28 cellular contexts compared by ENCODE assay signal in genomic region chr2:15069149-15069548, GRCh38.
DNase-seq lines count a peak whose midpoint lies in the region; ATAC-seq and TF ChIP-seq lines count a peak whose summit lies in the region.
"Had no signal": no experiment of that assay in that cellular context is flagged by ENCODE, and none has a peak within 500 bp of the region (broad histone marks: within the 10 kb centered on the region; RNA-seq: fewer than 3 reads in every experiment).

No MANE protein-coding gene starts in this region.

- no peak for ATAC-seq in IMR-90 (ENCODE audit: low read depth)
- no peak for ATAC-seq in activated CD8-positive, alpha-beta T cell treated with anti-CD3 and anti-CD28 coated beads for 36 hours
- ATAC-seq: A549; activated naive CD8-positive, alpha-beta T cell treated with anti-CD3 and anti-CD28 coated beads, Interleukin-2, amount 50 U/mL, for 24 hours; body of pancreas; CD8-positive, alpha-beta T cell; naive thymus-derived CD8-positive, alpha-beta T cell; stimulated activated naive CD8-positive, alpha-beta T cell treated with anti-CD3 and anti-CD28 coated beads, Interleukin-15, amount 100 ng/mL, for 72 hours had no signal

- peak; percentile 49 for DNase-seq in AG09309 (ENCODE audit: low read depth)
- DNase-seq in IMR-90, result peak; percentile 28
- peak; percentile 66 for DNase-seq in esophagus muscularis mucosa (ENCODE audit: extremely low spot score)
- no peak for DNase-seq in activated CD8-positive, alpha-beta T cell treated with anti-CD3 and anti-CD28 coated beads for 36 hours
- DNase-seq in T-helper 9 cell, result no peak
- no peak for DNase-seq in NCI-H526 treated with DMSO at 0.1 percent for 48 hours (lab: John Stamatoyannopoulos, UW)
- no peak for DNase-seq in MM.1S
- DNase-seq: activated CD8-positive, alpha-beta memory T cell treated with anti-CD3 and anti-CD28 coated beads, Interleukin-2, amount 50 U/mL, for 4 hours; activated naive CD4-positive, alpha-beta T cell; activated naive CD8-positive, alpha-beta T cell treated with anti-CD3 and anti-CD28 coated beads, Interleukin-2, amount 50 U/mL, for 24 hours; BE2C; body of pancreas; CD8-positive, alpha-beta T cell; dermis blood vessel endothelial cell; glutamatergic neuron; H7; naive thymus-derived CD8-positive, alpha-beta T cell; NCI-H1417; NCI-H2029; NCI-H524 treated with DMSO at 0.1 percent for 48 hours; NK-92 treated with Interleukin-12 subunit alpha and Interleukin-12 subunit beta, amount 100 ng/mL, for 24 hours; spleen; stimulated activated naive CD8-positive, alpha-beta T cell treated with anti-CD3 and anti-CD28 coated beads, Interleukin-15, amount 100 ng/mL, for 72 hours; T-helper 1 cell had no signal

- no peak overlapping the region for H4K8ac ChIP-seq in IMR-90 (ENCODE audit: low read depth in 2 of 2, low read length in 2 of 2)

- peaks cover 3% of the 10 kb centered on the region for H3K27me3 Mint-ChIP-seq in activated CD8-positive, alpha-beta T cell treated with anti-CD3 and anti-CD28 coated beads for 36 hours

- TF ChIP-seq CTCF in AG09309 (IDR thresholded peaks at IDR 0.05; ENCODE audit: control insufficient read depth, insufficient read depth, low read depth, low read length, missing control alignments) (no peak), IMR-90 (conservative IDR thresholded peaks at IDR 0.05; ENCODE audit: low read depth, low read length) (no peak), esophagus muscularis mucosa (IDR thresholded peaks at IDR 0.05) (no peak), MM.1S (IDR thresholded peaks at IDR 0.05; ENCODE audit: low read length) (no peak)
- TF ChIP-seq CTCF in activated CD8-positive, alpha-beta T cell treated with anti-CD3 and anti-CD28 coated beads for 36 hours (IDR thresholded peaks at IDR 0.05), result no peak

- H2BK5ac ChIP-seq in IMR-90 (ENCODE audit: low read depth, low read length, poor library complexity, severe bottlenecking), result no peak overlapping the region

- no peak overlapping the region for H3K4me3 Mint-ChIP-seq in activated CD8-positive, alpha-beta T cell treated with anti-CD3 and anti-CD28 coated beads for 36 hours
- H3K4me3 Mint-ChIP-seq: activated naive CD8-positive, alpha-beta T cell treated with anti-CD3 and anti-CD28 coated beads, Interleukin-2, amount 50 U/mL, for 24 hours; CD8-positive, alpha-beta T cell; naive thymus-derived CD8-positive, alpha-beta T cell; stimulated activated naive CD8-positive, alpha-beta T cell treated with anti-CD3 and anti-CD28 coated beads, Interleukin-15, amount 100 ng/mL, for 72 hours had no signal

- H3K18ac ChIP-seq in IMR-90 (ENCODE audit: low read depth, low read length), result no peak overlapping the region

- H3K79me2 ChIP-seq in MM.1S (ENCODE audit: low read length), result no peaks in the 10 kb centered on the region

- no TSS peak for BruUV-seq in IMR-90 (replicated peaks; lab: Mats Ljungman, UMichigan)

- H3K36me3 ChIP-seq in IMR-90 (ENCODE audit: control insufficient read depth, insufficient read depth, low read length), result no peaks in the 10 kb centered on the region
- H3K36me3 ChIP-seq in esophagus muscularis mucosa, result no peaks in the 10 kb centered on the region
- no peaks in the 10 kb centered on the region for H3K36me3 ChIP-seq in muscle layer of duodenum (ENCODE audit: control insufficient read depth in 1 of 2, insufficient read depth in 2 of 2, low read length in 2 of 2)
- no peaks in the 10 kb centered on the region for H3K36me3 ChIP-seq in MM.1S (replicated peaks; ENCODE audit: insufficient read depth, low read length)
- H3K36me3 ChIP-seq: BE2C, spleen had no signal

- no peak overlapping the region for H3K23ac ChIP-seq in IMR-90 (ENCODE audit: low read depth, low read length)

- H3K9ac ChIP-seq in IMR-90 (ENCODE audit: low read depth, low read length) (no peak overlapping the region), MM.1S (ENCODE audit: low read length) (no peak overlapping the region)
- H3K9ac ChIP-seq: KMS-11 had no signal

- no peak overlapping the region for H2AK5ac ChIP-seq in IMR-90 (ENCODE audit: low read depth, low read length)

- WGBS in IMR-90 (ENCODE audit: extremely low coverage in 2 of 2, insufficient read length in 1 of 2), 2 experiments, result 40% methylated on average over 1 of the region's 5 CpGs; no CpG with 5 or more reads in 1 of the 2 experiments
- WGBS in esophagus muscularis mucosa, result 23% methylated on average over 5 of the region's 5 CpGs

- no peaks in the 10 kb centered on the region for H3K9me1 ChIP-seq in IMR-90 (ENCODE audit: insufficient read depth, low read length)

- H3K27me3 ChIP-seq in IMR-90 (ENCODE audit: control insufficient read depth, insufficient read depth, low read length) (no peaks in the 10 kb centered on the region; the same call in 1 of the 2 replicates), esophagus muscularis mucosa (no peaks in the 10 kb centered on the region), muscle layer of duodenum (ENCODE audit: low read depth, low read length) (no peaks in the 10 kb centered on the region), MM.1S (replicated peaks; ENCODE audit: insufficient read depth, low read length) (no peaks in the 10 kb centered on the region)
- H3K27me3 ChIP-seq: BE2C, body of pancreas, spleen had no signal

- H3K27ac ChIP-seq in IMR-90 (ENCODE audit: insufficient read depth, low read length), result no peak overlapping the region
- peak overlapping the region; percentile 64 to 76 (median 68) for H3K27ac ChIP-seq in esophagus muscularis mucosa (replicated peaks in 1 of 4)
- H3K27ac ChIP-seq in muscle layer of duodenum (ENCODE audit: low read length), result peak overlapping the region; percentile 16
- no peak overlapping the region for H3K27ac ChIP-seq in MM.1S (ENCODE audit: low read length)
- H3K27ac ChIP-seq: A549, body of pancreas, KMS-11, SK-N-MC, spleen had no signal

- H2BK15ac ChIP-seq in IMR-90 (ENCODE audit: low read depth, low read length), result no peak overlapping the region

- no peak overlapping the region for H3K27ac Mint-ChIP-seq in activated CD8-positive, alpha-beta T cell treated with anti-CD3 and anti-CD28 coated beads for 36 hours
- H3K27ac Mint-ChIP-seq: activated naive CD8-positive, alpha-beta T cell treated with anti-CD3 and anti-CD28 coated beads, Interleukin-2, amount 50 U/mL, for 24 hours; CD8-positive, alpha-beta T cell; naive thymus-derived CD8-positive, alpha-beta T cell; stimulated activated naive CD8-positive, alpha-beta T cell treated with anti-CD3 and anti-CD28 coated beads, Interleukin-15, amount 100 ng/mL, for 72 hours had no signal

- H4K91ac ChIP-seq in IMR-90 (ENCODE audit: insufficient read depth, low read depth, low read length), result no peak overlapping the region

- H3K9me3 ChIP-seq in IMR-90 (ENCODE audit: control insufficient read depth, insufficient read depth, low read length), result no peaks in the 10 kb centered on the region
- H3K9me3 ChIP-seq in esophagus muscularis mucosa, result peaks cover 0 to 7% (median 2%) of the 10 kb centered on the region in 4 donors
- no peaks in the 10 kb centered on the region for H3K9me3 ChIP-seq in muscle layer of duodenum (ENCODE audit: control insufficient read depth in 1 of 2, low read length in 2 of 2)
- H3K9me3 ChIP-seq in MM.1S (replicated peaks; ENCODE audit: insufficient read depth, low read length), result no peaks in the 10 kb centered on the region
- H3K9me3 ChIP-seq: A549, BE2C, body of pancreas had no signal

- POLR2A ChIA-PET in IMR-90 (lab: Charles Lee; ENCODE audit: unreplicated experiment), result no interaction called here
- POLR2A ChIA-PET in activated CD8-positive, alpha-beta T cell treated with anti-CD3 and anti-CD28 coated beads for 36 hours (lab: Charles Lee), result no interaction called here

- H3K4ac ChIP-seq in IMR-90 (ENCODE audit: low read depth, low read length), result no peak overlapping the region

- H3K4me2 ChIP-seq in IMR-90 (ENCODE audit: low read depth, low read length), result no peak overlapping the region
- no peak overlapping the region for H3K4me2 ChIP-seq in MM.1S (ENCODE audit: low read depth, low read length)
- H3K4me2 ChIP-seq: A549, KMS-11 had no signal

- no peak overlapping the region for H2BK120ac ChIP-seq in IMR-90 (ENCODE audit: low read depth, low read length)

- TF ChIP-seq POLR2A in IMR-90 (IDR thresholded peaks at IDR 0.05; ENCODE audit: low read depth, low read length) (no peak), esophagus muscularis mucosa (IDR thresholded peaks at IDR 0.05; ENCODE audit: low read depth) (no peak)

- H3K56ac ChIP-seq in IMR-90 (ENCODE audit: extremely low read depth, insufficient read depth, low read length), result no peak overlapping the region

- no peak overlapping the region for H4K5ac ChIP-seq in IMR-90 (ENCODE audit: low read depth, low read length)

- no peaks in the 10 kb centered on the region for H3K36me3 Mint-ChIP-seq in activated CD8-positive, alpha-beta T cell treated with anti-CD3 and anti-CD28 coated beads for 36 hours (ENCODE audit: low read depth)
- H3K36me3 Mint-ChIP-seq: CD8-positive, alpha-beta T cell had no signal

- no peaks in the 10 kb centered on the region for H4K20me1 ChIP-seq in IMR-90 (ENCODE audit: insufficient read depth, low read length)
- H4K20me1 ChIP-seq in MM.1S (ENCODE audit: insufficient read depth, low read length), result no peaks in the 10 kb centered on the region

- H3K9me2 ChIP-seq in MM.1S (replicated peaks; ENCODE audit: insufficient read depth, low read length), result no peaks in the 10 kb centered on the region

- no peaks in the 10 kb centered on the region for H3K4me1 Mint-ChIP-seq in activated CD8-positive, alpha-beta T cell treated with anti-CD3 and anti-CD28 coated beads for 36 hours (ENCODE audit: low read depth)
- H3K4me1 Mint-ChIP-seq: activated naive CD8-positive, alpha-beta T cell treated with anti-CD3 and anti-CD28 coated beads, Interleukin-2, amount 50 U/mL, for 24 hours; naive thymus-derived CD8-positive, alpha-beta T cell; stimulated activated naive CD8-positive, alpha-beta T cell treated with anti-CD3 and anti-CD28 coated beads, Interleukin-15, amount 100 ng/mL, for 72 hours had no signal

- H3K79me1 ChIP-seq in IMR-90 (ENCODE audit: low read depth in 1 of 2, low read length in 2 of 2), result no peaks in the 10 kb centered on the region

- H3K9me3 Mint-ChIP-seq in activated CD8-positive, alpha-beta T cell treated with anti-CD3 and anti-CD28 coated beads for 36 hours, result no peaks in the 10 kb centered on the region

- CTCF ChIA-PET in IMR-90 (lab: Yijun Ruan, JAX), result no interaction called here
- CTCF ChIA-PET in activated CD8-positive, alpha-beta T cell treated with anti-CD3 and anti-CD28 coated beads for 36 hours (lab: Charles Lee), result interaction anchor here (1.8 kb wide), 1 partner anchor 12 kb away, joined by 6 read pairs; no protein-coding TSS in a partner anchor

- no peak for TF ChIP-seq EP300 in esophagus muscularis mucosa (IDR thresholded peaks at IDR 0.05)

- H2AK9ac ChIP-seq in IMR-90 (replicated peaks; ENCODE audit: low read depth, low read length, poor library complexity), result no peak overlapping the region

- no peak overlapping the region for H2BK20ac ChIP-seq in IMR-90 (ENCODE audit: low read depth, low read length)

- H3K4me3 ChIP-seq in AG09309 (ENCODE audit: control insufficient read depth, low read depth, low read length) (no peak overlapping the region), IMR-90 (ENCODE audit: insufficient read depth, low read depth, low read length) (no peak overlapping the region), esophagus muscularis mucosa (no peak overlapping the region), muscle layer of duodenum (ENCODE audit: low read depth in 1 of 2, low read length in 2 of 2) (no peak overlapping the region), MM.1S (ENCODE audit: low read length) (no peak overlapping the region)
- H3K4me3 ChIP-seq: A549, body of pancreas, SK-N-MC, spleen had no signal

- in situ Hi-C loops in IMR-90 (cut with MboI; ENCODE audit: low sequenced_read_pairs), result no loop called here

- dilution Hi-C loops in IMR-90 (cut with HindIII; ENCODE audit: low sequenced_read_pairs, unreplicated experiment), result no loop called here

- TF ChIP-seq RAD21 in IMR-90 (IDR thresholded peaks at IDR 0.05; ENCODE audit: low read length), result no peak

- no peak overlapping the region for H2AFZ ChIP-seq in IMR-90 (replicated peaks; ENCODE audit: low read length, poor library complexity)
- H2AFZ ChIP-seq in MM.1S (ENCODE audit: low read length), result no peak overlapping the region

- no peaks in the 10 kb centered on the region; the same call in 1 of the 2 replicates for H3K4me1 ChIP-seq in IMR-90 (ENCODE audit: control insufficient read depth, insufficient read depth, low read length)
- peaks cover 0 to 38% (median 20%) of the 10 kb centered on the region in 4 donors for H3K4me1 ChIP-seq in esophagus muscularis mucosa
- no peaks in the 10 kb centered on the region for H3K4me1 ChIP-seq in muscle layer of duodenum (ENCODE audit: control insufficient read depth in 1 of 2, insufficient read depth in 2 of 2, low read length in 2 of 2)
- H3K4me1 ChIP-seq in MM.1S (ENCODE audit: low read length), result no peaks in the 10 kb centered on the region
- H3K4me1 ChIP-seq: A549, BE2C, body of pancreas, spleen had no signal

- no peak overlapping the region for H3K14ac ChIP-seq in IMR-90 (replicated peaks; ENCODE audit: low read depth, low read length)

- H3F3A ChIP-seq in MM.1S (ENCODE audit: insufficient read depth, low read length), result no peaks in the 10 kb centered on the region

- intact Hi-C loops in IMR-90 (cut with micrococcal nuclease) (no loop called here), esophagus muscularis mucosa (cut with DNase I) (no loop called here)
- intact Hi-C loops in activated CD8-positive, alpha-beta T cell treated with anti-CD3 and anti-CD28 coated beads for 36 hours (cut with micrococcal nuclease), result no loop called here

Comparison
In these comparisons a context has a peak if more than half of its experiments do, and no peak if none do; other contexts are left out.
1. DNase-seq: peak in AG09309 (single experiment), IMR-90 (single experiment) and esophagus muscularis mucosa (single experiment); none in activated CD8-positive, alpha-beta T cell treated with anti-CD3 and anti-CD28 coated beads for 36 hours (single experiment), T-helper 9 cell (single experiment), NCI-H526 treated with DMSO at 0.1 percent for 48 hours (single experiment) and MM.1S (single experiment).
2. H3K27ac ChIP-seq: peak in esophagus muscularis mucosa (4 of 4) and muscle layer of duodenum (single experiment); none in IMR-90 (single experiment) and MM.1S (single experiment).